29 cellular contexts compared by ENCODE assay signal in the genomic region with DNA sequence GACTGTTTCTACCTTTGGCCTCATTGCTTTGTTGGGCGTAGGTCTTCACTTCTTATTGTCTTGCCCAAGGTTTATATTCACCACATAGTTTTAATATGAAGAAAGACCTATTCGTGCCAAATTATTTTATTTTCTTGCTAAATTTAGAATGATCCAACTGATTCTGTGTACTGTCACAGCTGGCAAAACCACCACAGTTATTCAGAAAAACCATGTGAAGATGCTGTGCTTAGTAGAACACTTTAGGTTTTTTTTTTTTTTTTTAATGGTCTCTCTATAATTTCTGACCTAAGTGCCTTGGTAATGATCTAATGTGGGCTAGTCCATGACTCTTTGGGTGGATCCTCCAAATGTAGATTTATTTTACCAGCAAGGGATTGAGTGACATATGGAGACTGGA.
"Had no signal": no experiment of that assay in that cellular context is flagged by ENCODE, and none has a peak within 500 bp of the region (broad histone marks: within the 10 kb centered on the region; RNA-seq: fewer than 3 reads in every experiment).

No MANE protein-coding gene starts in this region.

- DNase-seq: activated CD4-positive, alpha-beta T cell treated with anti-CD3 and anti-CD28 coated beads, Interleukin-2, amount 10 ng/mL, durations not matched to agents 24 days and 14 days; activated CD4-positive, CD25-positive, alpha-beta regulatory T cell treated with anti-CD3 and anti-CD28 coated beads, Interleukin-2, amount 50 U/mL, for 72 hours; activated CD8-positive, alpha-beta T cell treated with anti-CD3 and anti-CD28 coated beads for 36 hours; activated naive CD8-positive, alpha-beta T cell treated with anti-CD3 and anti-CD28 coated beads, Interleukin-2, amount 50 U/mL, for 24 hours; activated T-cell treated with anti-CD3 and anti-CD28 coated beads, Interleukin-2, amount 50 U/mL, for 4 hours; central memory CD4-positive, alpha-beta T cell; effector CD4-positive, alpha-beta T cell; head of caudate nucleus; hippocampal formation; left colon; midbrain; natural killer cell; stimulated activated CD4-positive, alpha-beta T cell treated with anti-CD3 and anti-CD28 coated beads, Interleukin-1b, Interleukin-23, amount 100 ng/mL, for 48 hours; stimulated activated CD4-positive, alpha-beta T cell treated with anti-CD3 and anti-CD28 coated beads, Interleukin-4, amount 100 ng/mL, for 4 hours; stimulated activated CD8-positive, alpha-beta memory T cell treated with anti-CD3 and anti-CD28 coated beads, Interleukin-4, amount 100 ng/mL, for 48 hours; stimulated activated naive CD8-positive, alpha-beta T cell treated with anti-CD3 and anti-CD28 coated beads, Interleukin-15, amount 100 ng/mL, for 72 hours; substantia nigra; T-helper 2 cell; upper lobe of left lung had no signal

- H3K36me3 Mint-ChIP-seq: activated naive CD4-positive, alpha-beta T cell treated with anti-CD3 and anti-CD28 coated beads, Interleukin-2, amount 50 U/mL, for 24 hours; natural killer cell; stimulated activated memory B cell treated with anti-CD40 and anti-IgM and Interleukin-4, amounts not matched to agents 10 μg/mL and 1 μg/mL and 100 μg/mL, for 72 hours had no signal

- H3K9me3 Mint-ChIP-seq: activated CD4-positive, alpha-beta T cell treated with anti-CD3 and anti-CD28 coated beads, Interleukin-2, amount 10 ng/mL, durations not matched to agents 24 days and 14 days; activated CD8-positive, alpha-beta T cell treated with anti-CD3 and anti-CD28 coated beads for 36 hours; activated naive CD4-positive, alpha-beta T cell treated with anti-CD3 and anti-CD28 coated beads, Interleukin-2, amount 50 U/mL, for 24 hours; activated naive CD8-positive, alpha-beta T cell treated with anti-CD3 and anti-CD28 coated beads, Interleukin-2, amount 50 U/mL, for 24 hours; activated T-cell treated with anti-CD3 and anti-CD28 coated beads, Interleukin-2, amount 50 U/mL, for 4 hours; activated T-helper 2 cell treated with anti-CD3 and anti-CD28 coated beads, Interferon-gamma antibody, Interleukin-2, Interleukin-4, amounts not matched to agents 10 μg/mL and 5 μg/mL and 100 μg/mL, durations not matched to agents 14 hours and 24 hours and 36 hours; dendritic cell treated with granulocyte-macrophage colony-stimulating factor and Interleukin-4, amounts not matched to agents 40 ng/mL and 50 ng/mL, for 4 days; natural killer cell; stimulated activated naive CD8-positive, alpha-beta T cell treated with anti-CD3 and anti-CD28 coated beads, Interleukin-15, amount 100 ng/mL, for 72 hours had no signal

- H3K4me1 Mint-ChIP-seq: activated naive CD4-positive, alpha-beta T cell treated with anti-CD3 and anti-CD28 coated beads, Interleukin-2, amount 50 U/mL, for 24 hours; activated naive CD8-positive, alpha-beta T cell treated with anti-CD3 and anti-CD28 coated beads, Interleukin-2, amount 50 U/mL, for 24 hours; natural killer cell; stimulated activated memory B cell treated with anti-CD40 and anti-IgM and Interleukin-4, amounts not matched to agents 10 μg/mL and 1 μg/mL and 100 μg/mL, for 72 hours had no signal

- H3K27me3 Mint-ChIP-seq: dendritic cell treated with granulocyte-macrophage colony-stimulating factor and Interleukin-4, amounts not matched to agents 40 ng/mL and 50 ng/mL, for 4 days; progenitor cell of endocrine pancreas had no signal

- H3K4me3 Mint-ChIP-seq: activated CD4-positive, alpha-beta T cell treated with anti-CD3 and anti-CD28 coated beads, Interleukin-2, amount 10 ng/mL, durations not matched to agents 24 days and 14 days; activated CD8-positive, alpha-beta T cell treated with anti-CD3 and anti-CD28 coated beads for 36 hours; activated naive CD4-positive, alpha-beta T cell treated with anti-CD3 and anti-CD28 coated beads, Interleukin-2, amount 50 U/mL, for 24 hours; activated naive CD8-positive, alpha-beta T cell treated with anti-CD3 and anti-CD28 coated beads, Interleukin-2, amount 50 U/mL, for 24 hours; activated T-cell treated with anti-CD3 and anti-CD28 coated beads, Interleukin-2, amount 50 U/mL, for 4 hours; dendritic cell treated with granulocyte-macrophage colony-stimulating factor and Interleukin-4, amounts not matched to agents 40 ng/mL and 50 ng/mL, for 4 days; natural killer cell; stimulated activated memory B cell treated with anti-CD40 and anti-IgM and Interleukin-4, amounts not matched to agents 10 μg/mL and 1 μg/mL and 100 μg/mL, for 72 hours; stimulated activated naive CD8-positive, alpha-beta T cell treated with anti-CD3 and anti-CD28 coated beads, Interleukin-15, amount 100 ng/mL, for 72 hours had no signal

- H3K4me3 ChIP-seq: breast epithelium, esophagus muscularis mucosa, gastroesophageal sphincter, smooth muscle cell, upper lobe of left lung, vagina had no signal

- H3K27ac Mint-ChIP-seq: activated CD4-positive, alpha-beta T cell treated with anti-CD3 and anti-CD28 coated beads, Interleukin-2, amount 10 ng/mL, durations not matched to agents 24 days and 14 days; activated CD8-positive, alpha-beta T cell treated with anti-CD3 and anti-CD28 coated beads for 36 hours; activated naive CD4-positive, alpha-beta T cell treated with anti-CD3 and anti-CD28 coated beads, Interleukin-2, amount 50 U/mL, for 24 hours; activated naive CD8-positive, alpha-beta T cell treated with anti-CD3 and anti-CD28 coated beads, Interleukin-2, amount 50 U/mL, for 24 hours; activated T-helper 2 cell treated with anti-CD3 and anti-CD28 coated beads, Interferon-gamma antibody, Interleukin-2, Interleukin-4, amounts not matched to agents 10 μg/mL and 5 μg/mL and 100 μg/mL, durations not matched to agents 14 hours and 24 hours and 36 hours; dendritic cell treated with granulocyte-macrophage colony-stimulating factor and Interleukin-4, amounts not matched to agents 40 ng/mL and 50 ng/mL, for 4 days; natural killer cell; progenitor cell of endocrine pancreas; stimulated activated memory B cell treated with anti-CD40 and anti-IgM and Interleukin-4, amounts not matched to agents 10 μg/mL and 1 μg/mL and 100 μg/mL, for 72 hours; stimulated activated naive CD8-positive, alpha-beta T cell treated with anti-CD3 and anti-CD28 coated beads, Interleukin-15, amount 100 ng/mL, for 72 hours had no signal
